Comparison of ENCODE assay signal across 12 cellular contexts in genomic region chr15:38665586-38665985, GRCh38.
"Had no signal": no experiment of that assay in that cellular context is flagged by ENCODE, and none has a peak within 500 bp of the region (broad histone marks: within the 10 kb centered on the region; RNA-seq: fewer than 3 reads in every experiment).

No MANE protein-coding gene starts in this region.

- H3K4me3 Mint-ChIP-seq: dendritic cell treated with granulocyte-macrophage colony-stimulating factor and Interleukin-4, amounts not matched to agents 40 ng/mL and 50 ng/mL, for 4 days; naive B cell had no signal

- H3K27me3 Mint-ChIP-seq: dendritic cell treated with granulocyte-macrophage colony-stimulating factor and Interleukin-4, amounts not matched to agents 40 ng/mL and 50 ng/mL, for 4 days; naive B cell had no signal

- H3K27ac Mint-ChIP-seq: dendritic cell treated with granulocyte-macrophage colony-stimulating factor and Interleukin-4, amounts not matched to agents 40 ng/mL and 50 ng/mL, for 4 days had no signal

- ATAC-seq: pancreas had no signal

- DNase-seq: activated CD4-positive, CD25-positive, alpha-beta regulatory T cell treated with anti-CD3 and anti-CD28 coated beads, Interleukin-2, amount 50 U/mL, for 72 hours; effector memory CD4-positive, alpha-beta T cell; foreskin fibroblast; glutamatergic neuron; left ventricle myocardium inferior; naive B cell; pancreas; SIG-M5; sigmoid colon; spleen; thyroid gland had no signal

- H3K36me3 Mint-ChIP-seq: naive B cell had no signal

- H3K9me3 Mint-ChIP-seq: dendritic cell treated with granulocyte-macrophage colony-stimulating factor and Interleukin-4, amounts not matched to agents 40 ng/mL and 50 ng/mL, for 4 days; naive B cell had no signal
